8 cellular contexts compared by ENCODE assay signal in genomic region chr3:117628896-117629295, GRCh38.
DNase-seq lines count a peak whose midpoint lies in the region; ATAC-seq, FAIRE-seq and TF ChIP-seq lines count a peak whose summit lies in the region.

No MANE protein-coding gene starts in this region.

- no peak for TF ChIP-seq POLR2A in K562 (conservative IDR thresholded peaks at IDR 0.05)
- no peak for TF ChIP-seq POLR2A in esophagus squamous epithelium (IDR thresholded peaks at IDR 0.05)

- TF ChIP-seq EP300 in K562 (IDR thresholded peaks at IDR 0.05; ENCODE audit: low read length), result no peak

- BruUV-seq in K562 (replicated peaks; lab: Mats Ljungman, UMichigan), result no TSS peak

- no peak overlapping the region for H3K4me2 ChIP-seq in K562 (ENCODE audit: insufficient read depth, low read length)

- no peak for FAIRE-seq in K562 (lab: Jason Lieb, UNC)
- FAIRE-seq in D721Med (lab: Jason Lieb, UNC), result no peak

- no peak overlapping the region for H3K27ac ChIP-seq in K562 (ENCODE audit: extremely low read depth, low read depth, low read length)
- H3K27ac ChIP-seq in esophagus squamous epithelium, result no peak overlapping the region

- DNase-seq in DMS79 (lab: John Stamatoyannopoulos, UW), result peak; percentile 100
- peak; percentile 87 for DNase-seq in NCI-H146 (lab: John Stamatoyannopoulos, UW)
- no peak for DNase-seq in K562 (ENCODE audit: extremely low read depth in 1 of 4, low spot score in 3 of 4)
- no peak for DNase-seq in osteocyte (ENCODE audit: extremely low spot score, unreplicated experiment)
- no peak for DNase-seq in D721Med (ENCODE audit: insufficient read length, low spot score)
- DNase-seq in esophagus squamous epithelium (lab: John Stamatoyannopoulos, UW), result no peak
- no peak for DNase-seq in 8988T
- DNase-seq in islet precursor cell, result no peak

- H3K4me3 ChIP-seq in K562 (no peak overlapping the region), esophagus squamous epithelium (no peak overlapping the region)

- H3K4me1 Mint-ChIP-seq in osteocyte (ENCODE audit: unreplicated experiment), result peaks cover 48% of the 10 kb centered on the region

- H3K4me1 ChIP-seq in K562 (replicated peaks in 1 of 2; ENCODE audit: control insufficient read depth in 2 of 2, insufficient read depth in 2 of 2, low read length in 2 of 2), result no peaks in the 10 kb centered on the region
- peaks cover 0 to 8% (median 4%) of the 10 kb centered on the region in 3 donors for H3K4me1 ChIP-seq in esophagus squamous epithelium

- in situ Hi-C loops in K562 (cut with MboI), result no loop called here

- H4K20me1 ChIP-seq in K562 (replicated peaks; ENCODE audit: control insufficient read depth, insufficient read depth, low read length), result no peaks in the 10 kb centered on the region

- peak overlapping the region; percentile 33 for H3K4me3 Mint-ChIP-seq in osteocyte (ENCODE audit: unreplicated experiment)

- no peak overlapping the region for H2AFZ ChIP-seq in K562 (ENCODE audit: low read depth, low read length)

- CTCF ChIA-PET in K562 (lab: Yijun Ruan, JAX; ENCODE audit: low intra/inter-chr PET ratio), result no interaction called here

- WGBS in K562 (ENCODE audit: insufficient coverage, low coverage, missing lambda C conversion rate), result 0% methylated on average over 2 of the region's 2 CpGs
- WGBS in esophagus squamous epithelium, 2 donors, result 7 to 9% methylated on average over 2 of the region's 2 CpGs

- peaks cover 2% of the 10 kb centered on the region for H3K27me3 Mint-ChIP-seq in osteocyte (ENCODE audit: unreplicated experiment)

- H3K27ac Mint-ChIP-seq in osteocyte (ENCODE audit: unreplicated experiment), result peak overlapping the region; percentile 85

- no peaks in the 10 kb centered on the region for H3K79me2 ChIP-seq in K562 (ENCODE audit: control insufficient read depth, insufficient read depth, low read length)

- POLR2A ChIA-PET in K562 (lab: Yijun Ruan, JAX), result no interaction called here

- no peak for TF ChIP-seq RAD21 in K562 (CRISPR knock-in tag; conservative IDR thresholded peaks at IDR 0.05 in 1 of 2, IDR thresholded peaks at IDR 0.05 in 1 of 2)

- no peak overlapping the region for H3K9ac ChIP-seq in K562 (ENCODE audit: insufficient read depth in 1 of 2, low read depth in 2 of 2, low read length in 2 of 2)

- no peaks in the 10 kb centered on the region for H3K9me1 ChIP-seq in K562 (ENCODE audit: control insufficient read depth, insufficient read depth, low read length)

- no peak for ATAC-seq in K562

- no peaks in the 10 kb centered on the region for H3K9me3 Mint-ChIP-seq in osteocyte (ENCODE audit: unreplicated experiment)

- H3K36me3 ChIP-seq in K562 (ENCODE audit: control insufficient read depth, insufficient read depth, low read length), result no peaks in the 10 kb centered on the region
- no peaks in the 10 kb centered on the region for H3K36me3 ChIP-seq in esophagus squamous epithelium

- TF ChIP-seq CTCF in K562 (IDR thresholded peaks at IDR 0.05 in 2 of 3, conservative IDR thresholded peaks at IDR 0.05 in 1 of 3; ENCODE audit: insufficient read depth in 2 of 3, low read depth in 1 of 3, low read length in 3 of 3) (no peak), osteocyte (IDR thresholded peaks at IDR 0.05) (no peak), D721Med (IDR thresholded peaks at IDR 0.05; ENCODE audit: insufficient read depth, missing control alignments) (no peak), esophagus squamous epithelium (IDR thresholded peaks at IDR 0.05) (no peak)

- H3K9me3 ChIP-seq in K562 (replicated peaks; ENCODE audit: control insufficient read depth, insufficient read depth, low read depth, low read length) (no peaks in the 10 kb centered on the region), esophagus squamous epithelium (no peaks in the 10 kb centered on the region)

- intact Hi-C loops in K562 (cut with micrococcal nuclease), result no loop called here
- intact Hi-C loops in esophagus squamous epithelium (cut with DNase I), result no loop called here

- H3K36me3 Mint-ChIP-seq in osteocyte (ENCODE audit: unreplicated experiment), result no peaks in the 10 kb centered on the region

- no peaks in the 10 kb centered on the region for H3K27me3 ChIP-seq in K562 (ENCODE audit: control insufficient read depth in 2 of 2, insufficient read depth in 2 of 2, low read length in 2 of 2)
- no peaks in the 10 kb centered on the region for H3K27me3 ChIP-seq in esophagus squamous epithelium

TF ChIP-seq in K562, 482 proteins besides CTCF, POLR2A, EP300 and RAD21:
- TF ChIP-seq NFIC (IDR thresholded peaks at IDR 0.05) (peak; percentile 38; the same call in 1 of the 2 replicates), NR2F6 (CRISPR knock-in tag; IDR thresholded peaks at IDR 0.05) (no peak), ZBTB26 (CRISPR knock-in tag; IDR thresholded peaks at IDR 0.05) (no peak), PBX2 (CRISPR knock-in tag; IDR thresholded peaks at IDR 0.05; ENCODE audit: low read depth) (no peak), PBX2 (tag; conservative IDR thresholded peaks at IDR 0.05; ENCODE audit: low read depth) (no peak), ZNF780A (CRISPR knock-in tag; IDR thresholded peaks at IDR 0.05) (no peak), MLLT1 (IDR thresholded peaks at IDR 0.05) (no peak), PML (IDR thresholded peaks at IDR 0.05; ENCODE audit: low read length) (no peak), STAG1 (CRISPR knock-in tag; IDR thresholded peaks at IDR 0.05; ENCODE audit: borderline replicate concordance) (no peak)
- TF ChIP-seq, protein P1, sequence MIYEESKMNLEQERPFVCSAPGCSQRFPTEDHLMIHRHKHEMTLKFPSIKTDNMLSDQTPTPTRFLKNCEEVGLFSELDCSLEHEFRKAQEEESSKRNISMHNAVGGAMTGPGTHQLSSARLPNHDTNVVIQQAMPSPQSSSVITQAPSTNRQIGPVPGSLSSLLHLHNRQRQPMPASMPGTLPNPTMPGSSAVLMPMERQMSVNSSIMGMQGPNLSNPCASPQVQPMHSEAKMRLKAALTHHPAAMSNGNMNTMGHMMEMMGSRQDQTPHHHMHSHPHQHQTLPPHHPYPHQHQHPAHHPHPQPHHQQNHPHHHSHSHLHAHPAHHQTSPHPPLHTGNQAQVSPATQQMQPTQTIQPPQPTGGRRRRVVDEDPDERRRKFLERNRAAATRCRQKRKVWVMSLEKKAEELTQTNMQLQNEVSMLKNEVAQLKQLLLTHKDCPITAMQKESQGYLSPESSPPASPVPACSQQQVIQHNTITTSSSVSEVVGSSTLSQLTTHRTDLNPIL (CRISPR knock-in tag; IDR thresholded peaks at IDR 0.05), result no peak

Comparison
In these comparisons a context has a peak if more than half of its experiments do, and no peak if none do; other contexts are left out.
1. DNase-seq: peak in DMS79 (single experiment) and NCI-H146 (single experiment); none in K562 (0 of 4), osteocyte (single experiment), D721Med (single experiment), esophagus squamous epithelium (single experiment), 8988T (single experiment) and islet precursor cell (single experiment).